Comparison of ENCODE assay signal across 31 cellular contexts in the genomic region with DNA sequence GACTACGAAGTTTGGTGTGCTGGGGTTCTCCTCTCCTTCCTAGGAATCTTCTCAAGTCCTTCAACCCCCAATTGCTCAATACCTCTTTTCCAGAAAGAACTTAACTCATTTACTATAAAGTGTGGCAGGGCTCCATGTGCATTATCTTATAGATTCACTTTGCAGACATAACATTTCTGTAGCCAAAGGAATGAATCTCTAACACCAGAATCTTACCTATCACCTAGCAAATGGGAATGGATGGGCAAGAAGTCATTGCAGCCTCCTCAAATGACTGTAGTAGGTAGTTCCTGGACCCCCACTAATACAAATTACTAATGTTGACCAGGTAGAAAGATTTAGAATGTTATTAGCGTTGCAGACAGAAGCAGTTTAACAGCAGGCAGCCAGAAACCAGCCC. TPM values are rescaled to one million over a fixed set of nuclear protein-coding genes. Genes with fewer than 3 reads are reported as not detected.
DNase-seq lines count a peak whose midpoint lies in the region; ATAC-seq, FAIRE-seq and TF ChIP-seq lines count a peak whose summit lies in the region.
"Had no signal": no experiment of that assay in that cellular context is flagged by ENCODE, and none has a peak within 500 bp of the region (broad histone marks: within the 10 kb centered on the region; RNA-seq: fewer than 3 reads in every experiment).

No MANE protein-coding gene starts in this region.

- H3K27me3 ChIP-seq in HCT116 (ENCODE audit: insufficient read depth, low read length): peaks cover 68% of the 10 kb centered on the region
- peaks cover 10 to 20% of the 10 kb centered on the region in 2 experiments; a peak in 4 of 5 replicates for H3K27me3 ChIP-seq in K562 (ENCODE audit: control insufficient read depth in 2 of 2, insufficient read depth in 2 of 2, low read length in 2 of 2)

- FAIRE-seq in K562 (lab: Jason Lieb, UNC): no peak
- FAIRE-seq: A204.1, A549, D721Med had no signal

- H3K9ac ChIP-seq in HCT116 (ENCODE audit: low read length) (no peak overlapping the region), K562 (ENCODE audit: insufficient read depth in 1 of 2, low read depth in 2 of 2, low read length in 2 of 2) (no peak overlapping the region)
- H3K9ac ChIP-seq: BLaER1; BLaER1 treated with 17β-estradiol and CSF1 and Interleukin-3, amounts not matched to agents 10 nM and 100 nM had no signal

- BruUV-seq in HCT116 (replicated peaks; lab: Mats Ljungman, UMichigan) (no TSS peak), K562 (replicated peaks; lab: Mats Ljungman, UMichigan) (no TSS peak)

- ATAC-seq in HCT116 (no peak), K562 (no peak)
- ATAC-seq: A549; CD8-positive, alpha-beta T cell had no signal

- H3K4me2 ChIP-seq in HCT116 (ENCODE audit: low read length) (no peak overlapping the region), K562 (ENCODE audit: insufficient read depth, low read length) (no peak overlapping the region)
- H3K4me2 ChIP-seq: A549; BLaER1; BLaER1 treated with 17β-estradiol and CSF1 and Interleukin-3, amounts not matched to agents 10 nM and 100 nM had no signal

- H3K9me2 ChIP-seq in HCT116 (ENCODE audit: insufficient read depth): no peaks in the 10 kb centered on the region

- H3K36me3 ChIP-seq in HCT116 (ENCODE audit: control insufficient read depth in 1 of 2, insufficient read depth in 2 of 2, low read length in 2 of 2) (no peaks in the 10 kb centered on the region), K562 (ENCODE audit: control insufficient read depth, insufficient read depth, low read length) (no peaks in the 10 kb centered on the region)
- H3K36me3 ChIP-seq: BE2C; BLaER1; BLaER1 treated with 17β-estradiol and CSF1 and Interleukin-3, amounts not matched to agents 10 nM and 100 nM had no signal

- H3K4me1 ChIP-seq in HCT116 (ENCODE audit: control insufficient read depth in 1 of 2, insufficient read depth in 2 of 2, low read length in 2 of 2) (no peaks in the 10 kb centered on the region), K562 (replicated peaks in 1 of 2; ENCODE audit: control insufficient read depth in 2 of 2, insufficient read depth in 2 of 2, low read length in 2 of 2) (no peaks in the 10 kb centered on the region)
- H3K4me1 ChIP-seq: A549, BE2C, BLaER1, Caco-2 had no signal

- intact Hi-C loops in HCT116 (cut with micrococcal nuclease): no loop called here
- intact Hi-C loops in K562 (cut with micrococcal nuclease): no loop called here

- no peak overlapping the region for H3K4me3 ChIP-seq in HCT116 (replicated peaks in 1 of 2; ENCODE audit: low read depth in 1 of 2, low read length in 2 of 2)
- no peak overlapping the region for H3K4me3 ChIP-seq in K562
- H3K4me3 ChIP-seq: A549; BLaER1; BLaER1 treated with 17β-estradiol and CSF1 and Interleukin-3, amounts not matched to agents 10 nM and 100 nM had no signal

- H3K79me2 ChIP-seq in HCT116 (ENCODE audit: insufficient read depth, low read length) (no peaks in the 10 kb centered on the region), K562 (ENCODE audit: control insufficient read depth, insufficient read depth, low read length) (no peaks in the 10 kb centered on the region)

- POLR2A ChIA-PET in HCT116 (lab: Charles Lee) (no interaction called here), K562 (lab: Yijun Ruan, JAX) (no interaction called here)

- CTCF ChIA-PET in HCT116 (lab: Charles Lee): no interaction called here
- CTCF ChIA-PET in K562 (lab: Yijun Ruan, JAX; ENCODE audit: low intra/inter-chr PET ratio): no interaction called here

- TF ChIP-seq POLR2A in HCT116 (IDR thresholded peaks at IDR 0.05; ENCODE audit: borderline replicate concordance, extremely low read depth, insufficient read depth, insufficient read length): no peak
- TF ChIP-seq POLR2A in K562 (conservative IDR thresholded peaks at IDR 0.05): no peak

- H3K9me1 ChIP-seq in K562 (ENCODE audit: control insufficient read depth, insufficient read depth, low read length): no peaks in the 10 kb centered on the region

- H2AFZ ChIP-seq in HCT116 (ENCODE audit: low read depth, low read length, poor library complexity, severe bottlenecking) (no peak overlapping the region), K562 (ENCODE audit: low read depth, low read length) (no peak overlapping the region)

- TF ChIP-seq RAD21 in HCT116 (IDR thresholded peaks at IDR 0.05; ENCODE audit: low read depth) (no peak), K562 (CRISPR knock-in tag; conservative IDR thresholded peaks at IDR 0.05 in 1 of 2, IDR thresholded peaks at IDR 0.05 in 1 of 2) (no peak)

- TF ChIP-seq CTCF in HCT116 (IDR thresholded peaks at IDR 0.05 in 2 of 3, conservative IDR thresholded peaks at IDR 0.05 in 1 of 3; ENCODE audit: borderline replicate concordance in 1 of 3, insufficient read depth in 1 of 3, low read depth in 2 of 3, low read length in 2 of 3) (no peak), K562 (IDR thresholded peaks at IDR 0.05 in 2 of 3, conservative IDR thresholded peaks at IDR 0.05 in 1 of 3; ENCODE audit: insufficient read depth in 2 of 3, low read depth in 1 of 3, low read length in 3 of 3) (no peak)

- in situ Hi-C loops in K562 (cut with MboI): no loop called here

- DNase-seq in HCT116 (ENCODE audit: low read depth, low spot score) (no peak), K562 (ENCODE audit: extremely low read depth in 1 of 4, low spot score in 3 of 4) (no peak), globus pallidus (ENCODE audit: low spot score) (no peak), middle frontal gyrus (ENCODE audit: extremely low spot score, low spot score) (no peak)
- DNase-seq: 8988T; ACHN; AML-193; BE2C; C1 segment of cervical spinal cord; Caco-2; Calu3; CD4-positive, alpha-beta memory T cell; CD4-positive, alpha-beta T cell; CD4-positive, CD25-positive, alpha-beta regulatory T cell; CD8-positive, alpha-beta memory T cell; CD8-positive, alpha-beta T cell; COR-L47; DMS 273 treated with DMSO at 0.1 percent for 48 hours; DMS153; DMS53; DMS79; DMS79 treated with DMSO at 0.1 percent for 48 hours; DND-41; EL had no signal

- no peaks in the 10 kb centered on the region for H3K9me3 ChIP-seq in HCT116 (ENCODE audit: control insufficient read depth in 1 of 2, insufficient read depth in 1 of 2, low read depth in 1 of 2, low read length in 2 of 2)
- H3K9me3 ChIP-seq in K562 (replicated peaks; ENCODE audit: control insufficient read depth, insufficient read depth, low read depth, low read length): no peaks in the 10 kb centered on the region
- H3K9me3 ChIP-seq: A549; BE2C; BLaER1; BLaER1 treated with 17β-estradiol and CSF1 and Interleukin-3, amounts not matched to agents 10 nM and 100 nM; Caco-2 had no signal

- 0% methylated on average over 2 of the region's 2 CpGs for WGBS in K562 (ENCODE audit: insufficient coverage, low coverage, missing lambda C conversion rate)

- no peak for TF ChIP-seq EP300 in K562 (IDR thresholded peaks at IDR 0.05; ENCODE audit: low read length)

- RAD21 ChIA-PET in HCT116 (lab: Charles Lee; ENCODE audit: low non-redundant PET in 1 of 2, low total read pairs in 2 of 2, uncharacterized antibody in 2 of 2, unreplicated experiment in 2 of 2): no interaction called here

- H3K27ac ChIP-seq in HCT116 (ENCODE audit: low read depth, low read length): no peak overlapping the region
- H3K27ac ChIP-seq in K562 (ENCODE audit: extremely low read depth, low read depth, low read length): no peak overlapping the region
- H3K27ac ChIP-seq: 22Rv1; A549; BLaER1; BLaER1 treated with 17β-estradiol and CSF1 and Interleukin-3, amounts not matched to agents 10 nM and 100 nM; C4-2B had no signal

- H4K20me1 ChIP-seq in HCT116 (ENCODE audit: insufficient read depth): no peaks in the 10 kb centered on the region
- no peaks in the 10 kb centered on the region for H4K20me1 ChIP-seq in K562 (replicated peaks; ENCODE audit: control insufficient read depth, insufficient read depth, low read length)
- H4K20me1 ChIP-seq: BLaER1 had no signal

TF ChIP-seq in HCT116, 20 proteins besides CTCF, POLR2A, EP300 and RAD21:
- TF ChIP-seq ZFX (IDR thresholded peaks at IDR 0.05) (no peak), EZH2 (IDR thresholded peaks at IDR 0.05) (0 out of 2 replicates have a peak, but pooled peaks have one; percentile 3)

TF ChIP-seq in K562, 482 proteins besides CTCF, POLR2A, EP300 and RAD21 (continues in another document):
- TF ChIP-seq RBM25 (IDR thresholded peaks at IDR 0.05; ENCODE audit: low read depth, low read length, severe bottlenecking): peak; percentile 64

RNA-seq across cellular contexts. Expression of a gene that starts 5.7 kb away (rescaled TPM):
- total RNA-seq in HCT116 (2021; ENCODE audit: unreplicated experiment): 7.5 TPM
- polyA plus RNA-seq in HCT116 (2012): 4.4 and 5.8 TPM in 2 replicates
- total RNA-seq in K562 (2011; cell fraction: chromatin; rRNA removed; ENCODE audit: low replicate concordance): 0.74 and 0.95 TPM in 2 replicates
- total RNA-seq in K562 (2011; cell fraction: nucleolus; rRNA removed): 0.13 and 0.17 TPM in 2 replicates
- total RNA-seq in K562 (2011; cell fraction: nucleoplasm; rRNA removed): 0.51 and 1.5 TPM in 2 replicates
- 0.04 and 0.09 TPM in 2 replicates for total RNA-seq in K562 (2014; rRNA removed)
- 0.15 TPM in 1 of 2 replicates, not detected in the other for total RNA-seq in K562 (2014; rRNA removed; fragmentation: Illumina TruSeq; extraction: Trizol)
- 0.18 TPM in 1 of 2 replicates, not detected in the other for total RNA-seq in K562 (2015; rRNA removed; fragmentation: Illumina TruSeq; extraction: Trizol)
- total RNA-seq in K562 (2021): 0.04 TPM in 1 of 2 replicates, not detected in the other
- 0.08 and 0.11 TPM in 2 replicates for polyA plus RNA-seq in K562 (2011; rRNA removed)
- polyA plus RNA-seq in K562 (2011; cell fraction: cytosol; rRNA removed): 0.03 and 0.07 TPM in 2 replicates
- 0.08 and 0.40 TPM in 2 replicates for polyA plus RNA-seq in K562 (2011; cell fraction: nucleus; rRNA removed)
- polyA plus RNA-seq in K562 (2012): 0.28 and 0.31 TPM in 2 replicates
- polyA plus RNA-seq in K562 (2014; fragmentation: Illumina TruSeq; extraction: Trizol): 0.04 and 0.08 TPM in 2 replicates
- under 1 TPM; 0.08 to 0.20 TPM for polyA plus RNA-seq in K562 (2014; fragmentation: Nextera tagmentation; extraction: Ambion mirVana)
- 0.01 and 0.03 TPM in 2 replicates for polyA plus RNA-seq in K562 (2014; rRNA removed)
- polyA minus RNA-seq in K562 (2011; rRNA and poly(A)+ RNA removed): not detected in 2 replicates
- polyA minus RNA-seq in K562 (2011; cell fraction: cytosol; rRNA and poly(A)+ RNA removed): not detected in 2 replicates
- 0.13 and 0.22 TPM in 2 replicates for polyA minus RNA-seq in K562 (2011; cell fraction: nucleus; rRNA and poly(A)+ RNA removed)
- total RNA-seq: Caco-2 had no signal
- polyA plus RNA-seq: CD8-positive, alpha-beta memory T cell had no signal
